ENCODE assay signal across 1 cellular context in genomic region chr11:62025429-62026105, GRCh38.
A peak's percentile ranks its signal among the peaks of the same experiment; 100 is the strongest.
TF ChIP-seq lines count a peak whose summit lies in the region.

No MANE protein-coding gene starts in this region.

TF ChIP-seq in HEK293, 187 proteins besides CTCF, POLR2A, EP300 and RAD21 (continued from another document and continues in another):
- TF ChIP-seq TSHZ1 (tag by site-specific recombination; IDR thresholded peaks at IDR 0.05; ENCODE audit: borderline replicate concordance): no peak
- no peak for TF ChIP-seq ZNF473 (tag by site-specific recombination; IDR thresholded peaks at IDR 0.05)
- no peak for TF ChIP-seq HOXD13 (CRISPR knock-in tag; IDR thresholded peaks at IDR 0.05; ENCODE audit: borderline replicate concordance)
- no peak for TF ChIP-seq ZNF433 (tag by site-specific recombination; IDR thresholded peaks at IDR 0.05; ENCODE audit: low read depth)
- TF ChIP-seq ZNF19 (tag by site-specific recombination; IDR thresholded peaks at IDR 0.05; ENCODE audit: low read depth): no peak
- TF ChIP-seq ZNF2 (tag by site-specific recombination; IDR thresholded peaks at IDR 0.05): no peak
- TF ChIP-seq ZNF670 (tag by site-specific recombination; IDR thresholded peaks at IDR 0.05; ENCODE audit: low read depth): no peak
- no peak for TF ChIP-seq ZNF148 (tag by site-specific recombination; IDR thresholded peaks at IDR 0.05; ENCODE audit: borderline replicate concordance)
- no peak for TF ChIP-seq ZNF843 (tag by site-specific recombination; IDR thresholded peaks at IDR 0.05)
- no peak for TF ChIP-seq ZEB2 (tag by site-specific recombination; IDR thresholded peaks at IDR 0.05)
- TF ChIP-seq ZSCAN16 (tag by site-specific recombination; IDR thresholded peaks at IDR 0.05): no peak
- no peak for TF ChIP-seq ZNF513 (tag by site-specific recombination; IDR thresholded peaks at IDR 0.05)
- TF ChIP-seq ZNF677 (tag by site-specific recombination; IDR thresholded peaks at IDR 0.05): no peak
- no peak for TF ChIP-seq ZNF776 (tag by site-specific recombination; IDR thresholded peaks at IDR 0.05; ENCODE audit: borderline replicate concordance)
- no peak for TF ChIP-seq ZNF211 (tag by site-specific recombination; IDR thresholded peaks at IDR 0.05; ENCODE audit: low read depth)
- TF ChIP-seq ZNF791 (tag by site-specific recombination; IDR thresholded peaks at IDR 0.05): no peak
- TF ChIP-seq ZNF23 (tag by site-specific recombination; IDR thresholded peaks at IDR 0.05; ENCODE audit: borderline replicate concordance): no peak
- no peak for TF ChIP-seq ZNF623 (tag by site-specific recombination; IDR thresholded peaks at IDR 0.05)
- TF ChIP-seq ZNF423 (tag by site-specific recombination; IDR thresholded peaks at IDR 0.05): no peak
- TF ChIP-seq ZBTB44 (tag by site-specific recombination; IDR thresholded peaks at IDR 0.05): peak; percentile 33; the same call in 1 of the 2 replicates
- TF ChIP-seq ZNF777 (tag by site-specific recombination; IDR thresholded peaks at IDR 0.05; ENCODE audit: borderline replicate concordance): no peak
- TF ChIP-seq ZNF629 (tag by site-specific recombination; IDR thresholded peaks at IDR 0.05): peak; percentile 86
- TF ChIP-seq, protein P1, sequence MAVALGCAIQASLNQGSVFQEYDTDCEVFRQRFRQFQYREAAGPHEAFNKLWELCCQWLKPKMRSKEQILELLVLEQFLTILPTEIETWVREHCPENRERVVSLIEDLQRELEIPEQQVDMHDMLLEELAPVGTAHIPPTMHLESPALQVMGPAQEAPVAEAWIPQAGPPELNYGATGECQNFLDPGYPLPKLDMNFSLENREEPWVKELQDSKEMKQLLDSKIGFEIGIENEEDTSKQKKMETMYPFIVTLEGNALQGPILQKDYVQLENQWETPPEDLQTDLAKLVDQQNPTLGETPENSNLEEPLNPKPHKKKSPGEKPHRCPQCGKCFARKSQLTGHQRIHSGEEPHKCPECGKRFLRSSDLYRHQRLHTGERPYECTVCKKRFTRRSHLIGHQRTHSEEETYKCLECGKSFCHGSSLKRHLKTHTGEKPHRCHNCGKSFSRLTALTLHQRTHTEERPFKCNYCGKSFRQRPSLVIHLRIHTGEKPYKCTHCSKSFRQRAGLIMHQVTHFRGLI (tag by site-specific recombination; IDR thresholded peaks at IDR 0.05): no peak
- TF ChIP-seq ZNF202 (tag by site-specific recombination; IDR thresholded peaks at IDR 0.05; ENCODE audit: borderline replicate concordance): no peak
- TF ChIP-seq ZNF548 (tag by site-specific recombination; IDR thresholded peaks at IDR 0.05): no peak
- TF ChIP-seq ZSCAN4 (tag by site-specific recombination; IDR thresholded peaks at IDR 0.05): 0 out of 2 replicates have a peak, but pooled peaks have one; percentile 36
- TF ChIP-seq ZNF266 (tag by site-specific recombination; IDR thresholded peaks at IDR 0.05; ENCODE audit: low read depth): no peak
- TF ChIP-seq ZBTB49 (tag by site-specific recombination; IDR thresholded peaks at IDR 0.05; ENCODE audit: low read depth): no peak
- TF ChIP-seq PRDM10 (tag by site-specific recombination; IDR thresholded peaks at IDR 0.05): peak; percentile 49
- TF ChIP-seq ZNF416 (tag by site-specific recombination; IDR thresholded peaks at IDR 0.05): no peak
- no peak for TF ChIP-seq ZNF621 (tag by site-specific recombination; IDR thresholded peaks at IDR 0.05)
- no peak for TF ChIP-seq ZNF514 (tag by site-specific recombination; IDR thresholded peaks at IDR 0.05)
- peak; percentile 10; the same call in 1 of the 2 replicates for TF ChIP-seq SCRT2 (tag by site-specific recombination; IDR thresholded peaks at IDR 0.05)
- TF ChIP-seq ZNF146 (tag by site-specific recombination; IDR thresholded peaks at IDR 0.05): no peak
- TF ChIP-seq ZNF335 (tag by site-specific recombination; conservative IDR thresholded peaks at IDR 0.05): peak; percentile 71
- TF ChIP-seq ZNF354C (tag by site-specific recombination; IDR thresholded peaks at IDR 0.05; ENCODE audit: borderline replicate concordance, low read depth): no peak
- TF ChIP-seq ZNF701 (tag by site-specific recombination; IDR thresholded peaks at IDR 0.05): no peak
- TF ChIP-seq RBAK (tag by site-specific recombination; IDR thresholded peaks at IDR 0.05): no peak
- TF ChIP-seq, protein P2, sequence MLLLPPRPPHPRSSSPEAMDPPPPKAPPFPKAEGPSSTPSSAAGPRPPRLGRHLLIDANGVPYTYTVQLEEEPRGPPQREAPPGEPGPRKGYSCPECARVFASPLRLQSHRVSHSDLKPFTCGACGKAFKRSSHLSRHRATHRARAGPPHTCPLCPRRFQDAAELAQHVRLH (tag by site-specific recombination; IDR thresholded peaks at IDR 0.05): no peak
- TF ChIP-seq ZSCAN23 (tag by site-specific recombination; IDR thresholded peaks at IDR 0.05): no peak
- no peak for TF ChIP-seq ZNF10 (tag by site-specific recombination; IDR thresholded peaks at IDR 0.05)
